8 cellular contexts compared by ENCODE assay signal in genomic region chr2:53768233-53768542, GRCh38. TPM values are rescaled to one million over a fixed set of nuclear protein-coding genes. Genes with fewer than 3 reads are reported as not detected.
DNase-seq lines count a peak whose midpoint lies in the region; ATAC-seq and TF ChIP-seq lines count a peak whose summit lies in the region.

No MANE protein-coding gene starts in this region.

- peak overlapping the region; percentile 90 to 98 (median 96) for H3K4me3 Mint-ChIP-seq in IgD-negative memory B cell
- H3K4me3 Mint-ChIP-seq in activated B cell treated with CpG ODN at 0.5 μM for 24 hours, result peak overlapping the region; percentile 95
- H3K4me3 Mint-ChIP-seq in progenitor cell of endocrine pancreas (ENCODE audit: low read depth), result peak overlapping the region; percentile 90

- H3K9me3 Mint-ChIP-seq in IgD-negative memory B cell (no peaks in the 10 kb centered on the region), activated B cell treated with CpG ODN at 0.5 μM for 24 hours (no peaks in the 10 kb centered on the region), progenitor cell of endocrine pancreas (ENCODE audit: low read depth) (no peaks in the 10 kb centered on the region)

- H3K4me3 ChIP-seq in gastroesophageal sphincter, result peak overlapping the region; percentile 82 to 89

- CTCF ChIA-PET in activated B cell treated with CpG ODN at 0.5 μM for 24 hours (lab: Charles Lee), result interaction anchor here (1.0 to 1.6 kb wide), 2 partner anchors 16 to 19 kb away, joined by 3 to 5 read pairs; no protein-coding TSS in a partner anchor

- POLR2A ChIA-PET in activated B cell treated with CpG ODN at 0.5 μM for 24 hours (lab: Charles Lee), result interaction anchor here (0.6 to 5.7 kb wide), 14 partner anchors 12 to 1751 kb away, joined by 3 to 81 read pairs (median 5); partner anchors contain the start of genes ACYP2, ASB3, CFAP36 and CLHC1

- peak overlapping the region; percentile 59 to 86 (median 78) for H3K27ac ChIP-seq in gastroesophageal sphincter

- H3K4me1 ChIP-seq in gastroesophageal sphincter, result peaks cover 0 to 22% (median 5%) of the 10 kb centered on the region in 3 donors

- H3K36me3 ChIP-seq in gastroesophageal sphincter, result peaks cover 0 to 3% of the 10 kb centered on the region in 2 donors

- no peaks in the 10 kb centered on the region for H3K27me3 ChIP-seq in gastroesophageal sphincter

- WGBS in gastroesophageal sphincter (ENCODE audit: low coverage in 1 of 2), 2 donors, result 2 to 4% methylated on average over 5 to 11 of the region's 12 CpGs

- ATAC-seq in GM21717 (IDR thresholded peaks at IDR 0.05; ENCODE audit: unreplicated experiment), result peak; percentile 48
- ATAC-seq in activated B cell treated with CpG ODN at 0.5 μM for 24 hours (ENCODE audit: low read depth), result no peak
- ATAC-seq in gastroesophageal sphincter, result no peak

- H3K4me1 Mint-ChIP-seq in IgD-negative memory B cell, result peaks cover 15 to 29% (median 23%) of the 10 kb centered on the region in 3 donors
- H3K4me1 Mint-ChIP-seq in activated B cell treated with CpG ODN at 0.5 μM for 24 hours, result peaks cover 21% of the 10 kb centered on the region
- peaks cover 21% of the 10 kb centered on the region for H3K4me1 Mint-ChIP-seq in progenitor cell of endocrine pancreas (ENCODE audit: low read depth)

- H3K27me3 Mint-ChIP-seq in IgD-negative memory B cell, result no peaks in the 10 kb centered on the region
- H3K27me3 Mint-ChIP-seq in activated B cell treated with CpG ODN at 0.5 μM for 24 hours, result no peaks in the 10 kb centered on the region
- no peaks in the 10 kb centered on the region for H3K27me3 Mint-ChIP-seq in progenitor cell of endocrine pancreas

- no peak for TF ChIP-seq POLR2A in gastroesophageal sphincter (IDR thresholded peaks at IDR 0.05)

- TF ChIP-seq EP300 in gastroesophageal sphincter (IDR thresholded peaks at IDR 0.05), result no peak

- TF ChIP-seq CTCF in activated B cell treated with CpG ODN at 0.5 μM for 24 hours (IDR thresholded peaks at IDR 0.05), result no peak
- TF ChIP-seq CTCF in gastroesophageal sphincter (IDR thresholded peaks at IDR 0.05), result no peak
- TF ChIP-seq CTCF in progenitor cell of endocrine pancreas (IDR thresholded peaks at IDR 0.05; ENCODE audit: unreplicated experiment), result no peak

- peak overlapping the region; percentile 90 to 97 (median 94) for H3K27ac Mint-ChIP-seq in IgD-negative memory B cell
- H3K27ac Mint-ChIP-seq in activated B cell treated with CpG ODN at 0.5 μM for 24 hours, result peak overlapping the region; percentile 99
- peak overlapping the region; percentile 93 for H3K27ac Mint-ChIP-seq in progenitor cell of endocrine pancreas

- intact Hi-C loops in activated B cell treated with CpG ODN at 0.5 μM for 24 hours (cut with micrococcal nuclease), result loop anchor here (5.0 kb wide), 3 partner anchors 334 to 1749 kb away; partner anchors contain the start of gene CFAP36

- no peaks in the 10 kb centered on the region for H3K9me3 ChIP-seq in gastroesophageal sphincter

- DNase-seq in NCI-H748 (lab: John Stamatoyannopoulos, UW; ENCODE audit: unreplicated experiment) (peak; percentile 54), NCI-H748 treated with DMSO at 0.1 percent for 48 hours (lab: John Stamatoyannopoulos, UW) (no peak), activated B cell treated with CpG ODN at 0.5 μM for 24 hours (no peak), progenitor cell of endocrine pancreas (ENCODE audit: low spot score, unreplicated experiment) (no peak)
- DNase-seq in activated effector memory CD4-positive, alpha-beta T cell treated with anti-CD3 and anti-CD28 coated beads, Interleukin-2, amount 50 U/mL, for 16 hours, result no peak

- H3K36me3 Mint-ChIP-seq in IgD-negative memory B cell (peaks cover 10% of the 10 kb centered on the region), activated B cell treated with CpG ODN at 0.5 μM for 24 hours (ENCODE audit: low read depth) (peaks cover 30% of the 10 kb centered on the region), progenitor cell of endocrine pancreas (ENCODE audit: insufficient read depth) (peaks cover 8% of the 10 kb centered on the region)

RNA-seq across cellular contexts. Expression of gene CHAC2, which starts 0.6 kb away (rescaled TPM):
- polyA plus RNA-seq in IgD-negative memory B cell, result 6.8 TPM
- total RNA-seq in activated B cell treated with CpG ODN at 0.5 μM for 24 hours (7.0 and 7.6 TPM in 2 replicates), gastroesophageal sphincter (1 to 10 TPM; 1.6 to 3.6 (median 2.1) TPM), progenitor cell of endocrine pancreas (1.6 and 2.9 TPM in 2 replicates)

RNA-seq across cellular contexts. Expression of gene ASB3, which starts 18.6 kb away (rescaled TPM):
- polyA plus RNA-seq in IgD-negative memory B cell, result 14.7 TPM
- total RNA-seq in activated B cell treated with CpG ODN at 0.5 μM for 24 hours, result 16.3 and 22.8 TPM in 2 replicates
- 10 to 100 TPM; 14.0 to 19.3 (median 16.6) TPM for total RNA-seq in gastroesophageal sphincter
- total RNA-seq in progenitor cell of endocrine pancreas, result 31.3 and 31.4 TPM in 2 replicates

RNA-seq across cellular contexts. Expression of gene ERLEC1, which starts 18.7 kb away (rescaled TPM):
- polyA plus RNA-seq in IgD-negative memory B cell, result 23.7 TPM
- total RNA-seq in activated B cell treated with CpG ODN at 0.5 μM for 24 hours, result 16.8 and 18.2 TPM in 2 replicates
- total RNA-seq in gastroesophageal sphincter, result 10 to 100 TPM; 34.4 to 54.1 (median 44.5) TPM
- total RNA-seq in progenitor cell of endocrine pancreas, result 36.4 and 37.9 TPM in 2 replicates
